Comparison of ENCODE assay signal across 10 cellular contexts in genomic region chr21:45589686-45590245, GRCh38. TPM values are rescaled to one million over a fixed set of nuclear protein-coding genes. Genes with fewer than 3 reads are reported as not detected.
DNase-seq lines count a peak whose midpoint lies in the region; ATAC-seq, FAIRE-seq and TF ChIP-seq lines count a peak whose summit lies in the region.
"Had no signal": no experiment of that assay in that cellular context is flagged by ENCODE, and none has a peak within 500 bp of the region (broad histone marks: within the 10 kb centered on the region; RNA-seq: fewer than 3 reads in every experiment).

No MANE protein-coding gene starts in this region.

- ATAC-seq in GM23338: peak; percentile 23
- no peak for ATAC-seq in K562
- ATAC-seq in GM21447 (IDR thresholded peaks at IDR 0.05; ENCODE audit: unreplicated experiment): no peak

- CTCF ChIA-PET in K562 (lab: Yijun Ruan, JAX; ENCODE audit: low intra/inter-chr PET ratio): no interaction called here

- no peaks in the 10 kb centered on the region for H3K79me2 ChIP-seq in GM23338 (replicated peaks; ENCODE audit: insufficient read depth)
- peaks cover 13% of the 10 kb centered on the region for H3K79me2 ChIP-seq in K562 (ENCODE audit: control insufficient read depth, insufficient read depth, low read length)

- in situ Hi-C loops in K562 (cut with MboI): no loop called here

- peaks cover 32% of the 10 kb centered on the region for H3K36me3 Mint-ChIP-seq in GM23338 (ENCODE audit: low read depth)
- no peaks in the 10 kb centered on the region for H3K36me3 Mint-ChIP-seq in activated T-helper 2 cell treated with anti-CD3 and anti-CD28 coated beads, Interferon-gamma antibody, Interleukin-2, Interleukin-4, amounts not matched to agents 10 μg/mL and 5 μg/mL and 100 μg/mL, durations not matched to agents 14 hours and 24 hours and 36 hours (ENCODE audit: low read depth)

- DNase-seq in GM23338 (ENCODE audit: low spot score) (peak; percentile 60), K562 (ENCODE audit: extremely low read depth in 1 of 4, low spot score in 3 of 4) (no peak), spleen (no peak), NCI-H69 (lab: John Stamatoyannopoulos, UW) (no peak)
- no peak for DNase-seq in activated naive CD4-positive, alpha-beta T cell (lab: John Stamatoyannopoulos, UW)
- DNase-seq in activated T-helper 2 cell treated with anti-CD3 and anti-CD28 coated beads, Interferon-gamma antibody, Interleukin-2, Interleukin-4, amounts not matched to agents 10 μg/mL and 5 μg/mL and 100 μg/mL, durations not matched to agents 14 hours and 24 hours and 36 hours (ENCODE audit: low spot score): no peak

- peak overlapping the region; percentile 56; the same call in 2 of the 3 replicates for H3K4me3 Mint-ChIP-seq in GM23338
- H3K4me3 Mint-ChIP-seq in activated T-helper 2 cell treated with anti-CD3 and anti-CD28 coated beads, Interferon-gamma antibody, Interleukin-2, Interleukin-4, amounts not matched to agents 10 μg/mL and 5 μg/mL and 100 μg/mL, durations not matched to agents 14 hours and 24 hours and 36 hours (ENCODE audit: low read depth): no peak overlapping the region

- H3K9ac ChIP-seq in K562 (ENCODE audit: insufficient read depth in 1 of 2, low read depth in 2 of 2, low read length in 2 of 2): peak overlapping the region; percentile 34 to 70; a peak in 3 of 4 replicates

- H3K4me1 ChIP-seq in GM23338 (ENCODE audit: insufficient read depth): no peaks in the 10 kb centered on the region
- H3K4me1 ChIP-seq in K562 (replicated peaks in 1 of 2; ENCODE audit: control insufficient read depth in 2 of 2, insufficient read depth in 2 of 2, low read length in 2 of 2): peaks cover 23 to 37% of the 10 kb centered on the region in 2 experiments
- H3K4me1 ChIP-seq in spleen: peaks cover 7 to 43% (median 25%) of the 10 kb centered on the region in 6 donors

- peaks cover 6% of the 10 kb centered on the region for H3K9me1 ChIP-seq in K562 (ENCODE audit: control insufficient read depth, insufficient read depth, low read length)

- peaks cover 5% of the 10 kb centered on the region; the same call in 1 of the 2 replicates for H3K9me2 ChIP-seq in GM23338 (ENCODE audit: insufficient read depth)

- BruUV-seq in K562 (replicated peaks; lab: Mats Ljungman, UMichigan): TSS peak; percentile 77

- H3K9me3 ChIP-seq in K562 (replicated peaks; ENCODE audit: control insufficient read depth, insufficient read depth, low read depth, low read length): peaks cover 12% of the 10 kb centered on the region; the same call in 1 of the 2 replicates
- peaks cover 3% of the 10 kb centered on the region for H3K9me3 ChIP-seq in iPS-18c (ENCODE audit: control insufficient read depth, insufficient read depth, low read length)
- peaks cover 0 to 43% (median 30%) of the 10 kb centered on the region in 8 donors for H3K9me3 ChIP-seq in spleen

- peaks cover 53% of the 10 kb centered on the region for H3K9me3 Mint-ChIP-seq in GM23338
- peaks cover 27% of the 10 kb centered on the region for H3K9me3 Mint-ChIP-seq in activated T-helper 2 cell treated with anti-CD3 and anti-CD28 coated beads, Interferon-gamma antibody, Interleukin-2, Interleukin-4, amounts not matched to agents 10 μg/mL and 5 μg/mL and 100 μg/mL, durations not matched to agents 14 hours and 24 hours and 36 hours

- H2AFZ ChIP-seq in GM23338 (peak overlapping the region; percentile 69; the same call in 1 of the 2 replicates), K562 (ENCODE audit: low read depth, low read length) (peak overlapping the region; percentile 89)
- H2AFZ ChIP-seq: PC-9 had no signal

- TF ChIP-seq CTCF in GM23338 (conservative IDR thresholded peaks at IDR 0.05; ENCODE audit: low read depth in 2 of 2): no peak
- no peak for TF ChIP-seq CTCF in K562 (IDR thresholded peaks at IDR 0.05 in 2 of 3, conservative IDR thresholded peaks at IDR 0.05 in 1 of 3; ENCODE audit: insufficient read depth in 2 of 3, low read depth in 1 of 3, low read length in 3 of 3)
- no peak for TF ChIP-seq CTCF in spleen (IDR thresholded peaks at IDR 0.05 in 8 of 11, conservative IDR thresholded peaks at IDR 0.05 in 3 of 11)

- 0 out of 2 replicates have a peak, but pooled peaks cover 4% of the 10 kb centered on the region for H3F3A ChIP-seq in GM23338 (replicated peaks; ENCODE audit: low read depth)

- H3K4me1 Mint-ChIP-seq in GM23338: no peaks in the 10 kb centered on the region
- H3K4me1 Mint-ChIP-seq in activated T-helper 2 cell treated with anti-CD3 and anti-CD28 coated beads, Interferon-gamma antibody, Interleukin-2, Interleukin-4, amounts not matched to agents 10 μg/mL and 5 μg/mL and 100 μg/mL, durations not matched to agents 14 hours and 24 hours and 36 hours (ENCODE audit: low read depth): peaks cover 8% of the 10 kb centered on the region

- POLR2A ChIA-PET in K562 (lab: Yijun Ruan, JAX): interaction anchor here (1.0 kb wide), 1 partner anchor 34 kb away, joined by 4 read pairs; no protein-coding TSS in a partner anchor

- H3K27me3 Mint-ChIP-seq in GM23338 (ENCODE audit: insufficient read depth, low read depth, poor library complexity): peaks cover 19% of the 10 kb centered on the region
- H3K27me3 Mint-ChIP-seq in activated T-helper 2 cell treated with anti-CD3 and anti-CD28 coated beads, Interferon-gamma antibody, Interleukin-2, Interleukin-4, amounts not matched to agents 10 μg/mL and 5 μg/mL and 100 μg/mL, durations not matched to agents 14 hours and 24 hours and 36 hours (ENCODE audit: low read depth): peaks cover 21% of the 10 kb centered on the region

- 85% methylated on average over 32 of the region's 41 CpGs for WGBS in K562 (ENCODE audit: insufficient coverage, low coverage, missing lambda C conversion rate)
- 33 to 46% (median 37%) methylated on average over 39 to 41 of the region's 41 CpGs for WGBS in spleen, 5 donors

- H3K4me2 ChIP-seq in GM23338: peak overlapping the region; percentile 79
- H3K4me2 ChIP-seq in K562 (ENCODE audit: insufficient read depth, low read length): peak overlapping the region; percentile 68
- H3K4me2 ChIP-seq: PC-9 had no signal

- peak overlapping the region; percentile 64 for H3K4me3 ChIP-seq in GM23338
- H3K4me3 ChIP-seq in K562: peak overlapping the region; percentile 53
- peak overlapping the region; percentile 59; the same call in 1 of the 2 replicates for H3K4me3 ChIP-seq in iPS-18c (ENCODE audit: insufficient read depth, low read depth, low read length)
- peak overlapping the region; percentile 31 to 74 (median 48) for H3K4me3 ChIP-seq in spleen
- H3K4me3 ChIP-seq: PC-9 had no signal

- H3K36me3 ChIP-seq in GM23338 (ENCODE audit: insufficient read depth) (no peaks in the 10 kb centered on the region; the same call in 1 of the 2 replicates), K562 (ENCODE audit: control insufficient read depth, insufficient read depth, low read length) (peaks cover under 1% of the 10 kb centered on the region; the same call in 2 of the 3 replicates), spleen (no peaks in the 10 kb centered on the region)

- no peak for TF ChIP-seq RAD21 in K562 (CRISPR knock-in tag; conservative IDR thresholded peaks at IDR 0.05 in 1 of 2, IDR thresholded peaks at IDR 0.05 in 1 of 2)

- TF ChIP-seq EP300 in K562 (IDR thresholded peaks at IDR 0.05; ENCODE audit: low read length): no peak

- H4K20me1 ChIP-seq in GM23338 (replicated peaks; ENCODE audit: insufficient read depth) (no peaks in the 10 kb centered on the region; the same call in 1 of the 2 replicates), K562 (replicated peaks; ENCODE audit: control insufficient read depth, insufficient read depth, low read length) (no peaks in the 10 kb centered on the region; the same call in 1 of the 2 replicates)

- no peak for TF ChIP-seq POLR2A in K562 (conservative IDR thresholded peaks at IDR 0.05)
- TF ChIP-seq POLR2A in spleen (IDR thresholded peaks at IDR 0.05): no peak

- H3K27me3 ChIP-seq in GM23338 (ENCODE audit: insufficient read depth) (peaks cover 28% of the 10 kb centered on the region), K562 (ENCODE audit: control insufficient read depth in 2 of 2, insufficient read depth in 2 of 2, low read length in 2 of 2) (peaks cover 0 to 4% of the 10 kb centered on the region in 2 experiments; a peak in 2 of 5 replicates), spleen (replicated peaks in 1 of 7) (peaks cover 0 to 32% (median 5%) of the 10 kb centered on the region in 7 donors)

- no peak overlapping the region for H3K27ac ChIP-seq in GM23338 (ENCODE audit: low read depth)
- H3K27ac ChIP-seq in K562 (ENCODE audit: extremely low read depth, low read depth, low read length): no peak overlapping the region
- H3K27ac ChIP-seq in spleen: peak overlapping the region in 6 of 8 donors; percentile 13 to 80 (median 60)
- H3K27ac ChIP-seq: PC-9 had no signal

- H3K27ac Mint-ChIP-seq in GM23338: no peak overlapping the region
- H3K27ac Mint-ChIP-seq in activated T-helper 2 cell treated with anti-CD3 and anti-CD28 coated beads, Interferon-gamma antibody, Interleukin-2, Interleukin-4, amounts not matched to agents 10 μg/mL and 5 μg/mL and 100 μg/mL, durations not matched to agents 14 hours and 24 hours and 36 hours: no peak overlapping the region

- intact Hi-C loops in K562 (cut with micrococcal nuclease) (loop anchor here (5.0 kb wide), 2 partner anchors 227 to 297 kb away; no protein-coding TSS in a partner anchor), spleen (cut with DNase I; ENCODE audit: low total_unique reads) (loop anchor here (5.0 kb wide), 1 partner anchor 53 kb away; the partner anchor contains the start of gene PCBP3)
- intact Hi-C loops in activated T-helper 2 cell treated with anti-CD3 and anti-CD28 coated beads, Interferon-gamma antibody, Interleukin-2, Interleukin-4, amounts not matched to agents 10 μg/mL and 5 μg/mL and 100 μg/mL, durations not matched to agents 14 hours and 24 hours and 36 hours (cut with micrococcal nuclease): loop anchor here (1.0 to 2.0 kb wide), 2 partner anchors 54 to 229 kb away; partner anchors contain the start of gene PCBP3

- no peak for FAIRE-seq in K562 (lab: Jason Lieb, UNC)
- FAIRE-seq: urothelium cell line had no signal

RNA-seq across cellular contexts. Expression of gene SLC19A1, which starts 47.5 kb away (rescaled TPM):
- 25.9 and 33.0 TPM in 2 replicates for total RNA-seq in GM23338 (2014; rRNA removed; shearing (Covaris generic))
- polyA plus RNA-seq in GM23338 (2016; fragmentation: Nextera tagmentation; extraction: Ambion mirVana) (31.2 and 37.4 TPM in 2 replicates), K562 (2011; rRNA removed) (11.5 and 24.6 TPM in 2 replicates), K562 (2014; fragmentation: Illumina TruSeq; extraction: Trizol) (12.0 and 24.5 TPM in 2 replicates), K562 (2014; fragmentation: Nextera tagmentation; extraction: Ambion mirVana) (1 to 10 TPM in 1 of 2 experiments, under 1 TPM in 1; 0.65 to 2.3 TPM), K562 (2014; rRNA removed) (36.6 and 50.8 TPM in 2 replicates), spleen (10 to 100 TPM in 2 of 3 donors, 1 to 10 TPM in 1; 7.5 to 17.6 (median 13.3) TPM)
- total RNA-seq in K562 (2011; cell fraction: chromatin; rRNA removed; ENCODE audit: low replicate concordance): 43.8 and 108 TPM in 2 replicates
- 90.5 and 93.4 TPM in 2 replicates for total RNA-seq in K562 (2011; cell fraction: nucleolus; rRNA removed)
- 52.4 and 63.7 TPM in 2 replicates for total RNA-seq in K562 (2011; cell fraction: nucleoplasm; rRNA removed)
- total RNA-seq in K562 (2014; rRNA removed) (34.7 and 41.3 TPM in 2 replicates), K562 (2014; rRNA removed; fragmentation: Illumina TruSeq; extraction: Trizol) (8.0 and 8.7 TPM in 2 replicates), K562 (2015; rRNA removed; fragmentation: Illumina TruSeq; extraction: Trizol) (18.8 and 21.4 TPM in 2 replicates), K562 (2021) (88.7 and 91.3 TPM in 2 replicates), spleen (10 to 100 TPM; 21.6 to 52.8 (median 35.0) TPM)
- polyA plus RNA-seq in K562 (2011; cell fraction: cytosol; rRNA removed): 20.4 and 78.6 TPM in 2 replicates
- 49.9 and 126 TPM in 2 replicates for polyA plus RNA-seq in K562 (2011; cell fraction: nucleus; rRNA removed)
- 20.5 and 34.6 TPM in 2 replicates for polyA plus RNA-seq in K562 (2012)
- 11.9 and 16.0 TPM in 2 replicates for polyA minus RNA-seq in K562 (2011; rRNA and poly(A)+ RNA removed)
- polyA minus RNA-seq in K562 (2011; cell fraction: cytosol; rRNA and poly(A)+ RNA removed): 41.4 and 45.6 TPM in 2 replicates
- polyA minus RNA-seq in K562 (2011; cell fraction: nucleus; rRNA and poly(A)+ RNA removed): 23.3 TPM in 2 replicates
- total RNA-seq in activated T-helper 2 cell treated with anti-CD3 and anti-CD28 coated beads, Interferon-gamma antibody, Interleukin-2, Interleukin-4, amounts not matched to agents 10 μg/mL and 5 μg/mL and 100 μg/mL, durations not matched to agents 14 hours and 24 hours and 36 hours: 68.1 and 72.7 TPM in 2 replicates

RNA-seq across cellular contexts. Expression of gene PCBP3, which starts 53.8 kb away (rescaled TPM):
- 7.8 and 9.1 TPM in 2 replicates for total RNA-seq in GM23338 (2014; rRNA removed; shearing (Covaris generic))
- polyA plus RNA-seq in GM23338 (2016; fragmentation: Nextera tagmentation; extraction: Ambion mirVana) (6.5 and 7.1 TPM in 2 replicates), K562 (2011; rRNA removed) (not detected in 2 replicates), K562 (2014; fragmentation: Illumina TruSeq; extraction: Trizol) (not detected in 2 replicates), K562 (2014; fragmentation: Nextera tagmentation; extraction: Ambion mirVana) (not detected), K562 (2014; rRNA removed) (2.0 TPM in 1 of 2 replicates, not detected in the other), spleen (10 to 100 TPM in 2 of 3 donors, 1 to 10 TPM in 1; 4.2 to 16.4 (median 10.5) TPM)
- total RNA-seq in K562 (2011; cell fraction: chromatin; rRNA removed; ENCODE audit: low replicate concordance): 2.7 and 3.7 TPM in 2 replicates
- 1.2 and 1.6 TPM in 2 replicates for total RNA-seq in K562 (2011; cell fraction: nucleolus; rRNA removed)
- total RNA-seq in K562 (2011; cell fraction: nucleoplasm; rRNA removed): 0.95 and 3.4 TPM in 2 replicates
- total RNA-seq in K562 (2014; rRNA removed) (0.18 TPM in 1 of 2 replicates, not detected in the other), K562 (2014; rRNA removed; fragmentation: Illumina TruSeq; extraction: Trizol) (not detected in 2 replicates), K562 (2015; rRNA removed; fragmentation: Illumina TruSeq; extraction: Trizol) (0.15 TPM in 1 of 2 replicates, not detected in the other), K562 (2021) (0.34 TPM in 1 of 2 replicates, not detected in the other), spleen (10 to 100 TPM in 6 of 7 donors, 1 to 10 TPM in 1; 5.8 to 31.6 (median 18.4) TPM)
- polyA plus RNA-seq in K562 (2011; cell fraction: cytosol; rRNA removed): 0.10 and 0.27 TPM in 2 replicates
- polyA plus RNA-seq in K562 (2011; cell fraction: nucleus; rRNA removed): 0.58 and 0.59 TPM in 2 replicates
- polyA plus RNA-seq in K562 (2012): 0.24 TPM in 1 of 2 replicates, not detected in the other
- 0.53 TPM in 1 of 2 replicates, not detected in the other for polyA minus RNA-seq in K562 (2011; rRNA and poly(A)+ RNA removed)
- not detected in 2 replicates for polyA minus RNA-seq in K562 (2011; cell fraction: cytosol; rRNA and poly(A)+ RNA removed)
- polyA minus RNA-seq in K562 (2011; cell fraction: nucleus; rRNA and poly(A)+ RNA removed): 0.54 and 1.1 TPM in 2 replicates
- total RNA-seq in activated T-helper 2 cell treated with anti-CD3 and anti-CD28 coated beads, Interferon-gamma antibody, Interleukin-2, Interleukin-4, amounts not matched to agents 10 μg/mL and 5 μg/mL and 100 μg/mL, durations not matched to agents 14 hours and 24 hours and 36 hours: 6.9 and 8.2 TPM in 2 replicates
- total RNA-seq: PC-9 had no signal

Comparison
In these comparisons a context has a peak if more than half of its experiments do, and no peak if none do; other contexts are left out.
1. H3K27ac ChIP-seq: peak in spleen (6 of 8); none in GM23338 (single experiment) and K562 (single experiment).
2. Peak in every context shown above with its lines, with median percentiles within 50 percentile points of each other: H3K4me3 ChIP-seq.